ENCODE assay signal across 10 cellular contexts in the genomic region with DNA sequence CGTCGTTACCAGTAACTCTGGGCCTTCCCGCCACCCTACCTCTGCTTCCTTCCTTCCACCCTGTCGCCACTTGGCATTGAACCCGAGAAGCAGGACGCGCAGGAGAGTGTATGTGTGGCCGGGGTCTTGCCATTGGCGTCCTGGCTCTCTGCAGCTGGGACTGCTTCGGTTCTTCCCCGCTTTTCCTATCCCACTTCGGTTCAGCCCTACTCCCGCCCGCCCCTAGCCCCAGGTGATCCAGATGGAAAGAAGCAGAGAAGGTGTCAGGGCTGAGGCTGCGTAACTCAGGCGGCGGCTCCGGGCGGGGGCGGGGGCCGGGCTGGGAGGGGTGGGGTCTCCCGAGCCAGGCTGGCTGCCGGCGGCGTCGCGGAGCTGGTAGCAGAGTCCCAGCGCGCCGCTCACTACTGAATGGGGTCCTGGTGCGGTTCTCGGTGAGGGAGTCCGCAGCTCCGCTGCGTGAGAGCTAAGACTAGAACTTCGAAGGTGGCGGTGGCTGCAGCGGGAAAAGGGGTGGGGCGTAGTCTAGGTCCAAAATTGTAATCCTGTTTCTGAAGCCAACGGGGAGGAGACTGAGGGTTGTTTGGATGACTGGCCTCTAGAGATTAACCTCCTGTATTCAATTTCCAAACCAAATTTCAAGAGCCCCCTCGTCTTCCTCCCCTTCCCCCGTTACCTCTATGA. TPM values are rescaled to one million over a fixed set of nuclear protein-coding genes. Genes with fewer than 3 reads are reported as not detected.
DNase-seq lines count a peak whose midpoint lies in the region; FAIRE-seq and TF ChIP-seq lines count a peak whose summit lies in the region.
"Had no signal": no experiment of that assay in that cellular context is flagged by ENCODE, and none has a peak within 500 bp of the region (broad histone marks: within the 10 kb centered on the region; RNA-seq: fewer than 3 reads in every experiment).

No MANE protein-coding gene starts in this region.

- FAIRE-seq in GM19239 (lab: Jason Lieb, UNC): no peak
- FAIRE-seq: G401.6 had no signal

- intact Hi-C loops in head of caudate nucleus (cut with DNase I): no loop called here
- intact Hi-C loops in ovary (cut with DNase I): no loop called here

- H3K4me3 Mint-ChIP-seq in T-helper 2 cell treated with Interferon-gamma antibody and Interleukin-4, amounts not matched to agents 5 μg/mL and 100 μg/mL, for 36 hours: peak overlapping the region; percentile 50

- H3K4me3 ChIP-seq in ovary: peak overlapping the region; percentile 68

- H3K36me3 ChIP-seq in ovary: no peaks in the 10 kb centered on the region

- H3K27me3 ChIP-seq in ovary: no peaks in the 10 kb centered on the region

- H3K36me3 Mint-ChIP-seq in T-helper 2 cell treated with Interferon-gamma antibody and Interleukin-4, amounts not matched to agents 5 μg/mL and 100 μg/mL, for 36 hours (ENCODE audit: low read depth): no peaks in the 10 kb centered on the region

- peaks cover 1% of the 10 kb centered on the region for H3K4me1 ChIP-seq in ovary (ENCODE audit: insufficient read depth)

- no peak for TF ChIP-seq POLR2A in ovary (IDR thresholded peaks at IDR 0.05)

- H3K27ac ChIP-seq in ovary: peak overlapping the region; percentile 17 to 70

- H3K9me3 Mint-ChIP-seq in T-helper 2 cell treated with Interferon-gamma antibody and Interleukin-4, amounts not matched to agents 5 μg/mL and 100 μg/mL, for 36 hours: no peaks in the 10 kb centered on the region

- peaks cover 58% of the 10 kb centered on the region for H3K27me3 Mint-ChIP-seq in T-helper 2 cell treated with Interferon-gamma antibody and Interleukin-4, amounts not matched to agents 5 μg/mL and 100 μg/mL, for 36 hours (ENCODE audit: low read depth)

- H3K27ac Mint-ChIP-seq in T-helper 2 cell treated with Interferon-gamma antibody and Interleukin-4, amounts not matched to agents 5 μg/mL and 100 μg/mL, for 36 hours: no peak overlapping the region

- TF ChIP-seq EP300 in ovary (IDR thresholded peaks at IDR 0.05): no peak

- WGBS in ovary, 3 donors: 1 to 4% (median 3%) methylated on average over 41 to 42 of the region's 42 CpGs

- peaks cover 6% of the 10 kb centered on the region for H3K4me1 Mint-ChIP-seq in T-helper 2 cell treated with Interferon-gamma antibody and Interleukin-4, amounts not matched to agents 5 μg/mL and 100 μg/mL, for 36 hours (ENCODE audit: low read depth)

- no peak for DNase-seq in T-helper 2 cell treated with Interferon-gamma antibody and Interleukin-4, amounts not matched to agents 5 μg/mL and 100 μg/mL, for 36 hours (ENCODE audit: low spot score)
- no peak for DNase-seq in T-helper 2 cell
- peak; percentile 13 to 15 for DNase-seq in activated T-cell treated with anti-CD3 and anti-CD28 coated beads, Interleukin-2, amount 50 U/mL, for 48 hours
- DNase-seq in head of caudate nucleus: peak in 41 of 42 donors; percentile 10 to 75 (median 47)
- peak in 3 of 5 donors; percentile 36 to 71 (median 52) for DNase-seq in ovary
- DNase-seq in GM19239 (ENCODE audit: insufficient read length, low spot score): no peak
- DNase-seq in DMS153 treated with DMSO at 0.1 percent for 48 hours (lab: John Stamatoyannopoulos, UW; ENCODE audit: unreplicated experiment): no peak
- DNase-seq in NCI-H2196 treated with DMSO at 0.1 percent for 48 hours (lab: John Stamatoyannopoulos, UW; ENCODE audit: unreplicated experiment): no peak

- H3K9me3 ChIP-seq in ovary: no peaks in the 10 kb centered on the region

- no peak for TF ChIP-seq CTCF in ovary (IDR thresholded peaks at IDR 0.05)

RNA-seq across cellular contexts. Expression of gene PRR16, which starts 1.3 kb away (rescaled TPM):
- total RNA-seq in ovary: 10 to 100 TPM in 1 of 7 donors, 1 to 10 TPM in 6; 1.5 to 11.0 (median 3.8) TPM
- 1 to 10 TPM; 4.8 to 8.5 TPM for polyA plus RNA-seq in ovary
- total RNA-seq: activated CD8-positive, alpha-beta memory T cell treated with anti-CD3 and anti-CD28 coated beads for 36 hours had no signal

Comparison
In these comparisons a context has a peak if more than half of its experiments do, and no peak if none do; other contexts are left out.
1. DNase-seq: peak in activated T-cell treated with anti-CD3 and anti-CD28 coated beads, Interleukin-2, amount 50 U/mL, for 48 hours (2 of 2), head of caudate nucleus (41 of 42) and ovary (3 of 5); none in T-helper 2 cell treated with Interferon-gamma antibody and Interleukin-4, amounts not matched to agents 5 μg/mL and 100 μg/mL, for 36 hours (single experiment), T-helper 2 cell (0 of 5), GM19239 (single experiment), DMS153 treated with DMSO at 0.1 percent for 48 hours (single experiment) and NCI-H2196 treated with DMSO at 0.1 percent for 48 hours (single experiment).